ENCODE assay signal across 1 cellular context in the genomic region with DNA sequence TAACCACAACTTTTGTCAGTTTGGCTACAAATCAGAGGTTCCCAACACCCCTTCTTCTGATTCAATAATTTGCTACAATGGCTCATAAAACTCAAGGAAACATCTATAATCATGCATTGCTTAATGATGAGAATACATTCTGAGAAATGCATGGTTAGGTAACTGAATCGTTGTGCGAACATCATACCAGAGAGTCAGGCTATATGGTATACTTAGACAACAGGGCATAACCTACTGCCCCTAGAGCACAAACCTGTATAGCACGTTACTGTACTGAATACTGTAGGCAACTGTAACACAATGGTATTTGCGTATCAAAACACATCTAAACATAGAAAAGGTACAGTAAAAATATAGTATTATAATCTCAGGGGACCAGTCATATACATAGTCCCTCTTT.
TF ChIP-seq lines count a peak whose summit lies in the region.

No MANE protein-coding gene starts in this region.

TF ChIP-seq in GM23338, 12 proteins besides CTCF, POLR2A, EP300 and RAD21:
- TF ChIP-seq, protein P1, sequence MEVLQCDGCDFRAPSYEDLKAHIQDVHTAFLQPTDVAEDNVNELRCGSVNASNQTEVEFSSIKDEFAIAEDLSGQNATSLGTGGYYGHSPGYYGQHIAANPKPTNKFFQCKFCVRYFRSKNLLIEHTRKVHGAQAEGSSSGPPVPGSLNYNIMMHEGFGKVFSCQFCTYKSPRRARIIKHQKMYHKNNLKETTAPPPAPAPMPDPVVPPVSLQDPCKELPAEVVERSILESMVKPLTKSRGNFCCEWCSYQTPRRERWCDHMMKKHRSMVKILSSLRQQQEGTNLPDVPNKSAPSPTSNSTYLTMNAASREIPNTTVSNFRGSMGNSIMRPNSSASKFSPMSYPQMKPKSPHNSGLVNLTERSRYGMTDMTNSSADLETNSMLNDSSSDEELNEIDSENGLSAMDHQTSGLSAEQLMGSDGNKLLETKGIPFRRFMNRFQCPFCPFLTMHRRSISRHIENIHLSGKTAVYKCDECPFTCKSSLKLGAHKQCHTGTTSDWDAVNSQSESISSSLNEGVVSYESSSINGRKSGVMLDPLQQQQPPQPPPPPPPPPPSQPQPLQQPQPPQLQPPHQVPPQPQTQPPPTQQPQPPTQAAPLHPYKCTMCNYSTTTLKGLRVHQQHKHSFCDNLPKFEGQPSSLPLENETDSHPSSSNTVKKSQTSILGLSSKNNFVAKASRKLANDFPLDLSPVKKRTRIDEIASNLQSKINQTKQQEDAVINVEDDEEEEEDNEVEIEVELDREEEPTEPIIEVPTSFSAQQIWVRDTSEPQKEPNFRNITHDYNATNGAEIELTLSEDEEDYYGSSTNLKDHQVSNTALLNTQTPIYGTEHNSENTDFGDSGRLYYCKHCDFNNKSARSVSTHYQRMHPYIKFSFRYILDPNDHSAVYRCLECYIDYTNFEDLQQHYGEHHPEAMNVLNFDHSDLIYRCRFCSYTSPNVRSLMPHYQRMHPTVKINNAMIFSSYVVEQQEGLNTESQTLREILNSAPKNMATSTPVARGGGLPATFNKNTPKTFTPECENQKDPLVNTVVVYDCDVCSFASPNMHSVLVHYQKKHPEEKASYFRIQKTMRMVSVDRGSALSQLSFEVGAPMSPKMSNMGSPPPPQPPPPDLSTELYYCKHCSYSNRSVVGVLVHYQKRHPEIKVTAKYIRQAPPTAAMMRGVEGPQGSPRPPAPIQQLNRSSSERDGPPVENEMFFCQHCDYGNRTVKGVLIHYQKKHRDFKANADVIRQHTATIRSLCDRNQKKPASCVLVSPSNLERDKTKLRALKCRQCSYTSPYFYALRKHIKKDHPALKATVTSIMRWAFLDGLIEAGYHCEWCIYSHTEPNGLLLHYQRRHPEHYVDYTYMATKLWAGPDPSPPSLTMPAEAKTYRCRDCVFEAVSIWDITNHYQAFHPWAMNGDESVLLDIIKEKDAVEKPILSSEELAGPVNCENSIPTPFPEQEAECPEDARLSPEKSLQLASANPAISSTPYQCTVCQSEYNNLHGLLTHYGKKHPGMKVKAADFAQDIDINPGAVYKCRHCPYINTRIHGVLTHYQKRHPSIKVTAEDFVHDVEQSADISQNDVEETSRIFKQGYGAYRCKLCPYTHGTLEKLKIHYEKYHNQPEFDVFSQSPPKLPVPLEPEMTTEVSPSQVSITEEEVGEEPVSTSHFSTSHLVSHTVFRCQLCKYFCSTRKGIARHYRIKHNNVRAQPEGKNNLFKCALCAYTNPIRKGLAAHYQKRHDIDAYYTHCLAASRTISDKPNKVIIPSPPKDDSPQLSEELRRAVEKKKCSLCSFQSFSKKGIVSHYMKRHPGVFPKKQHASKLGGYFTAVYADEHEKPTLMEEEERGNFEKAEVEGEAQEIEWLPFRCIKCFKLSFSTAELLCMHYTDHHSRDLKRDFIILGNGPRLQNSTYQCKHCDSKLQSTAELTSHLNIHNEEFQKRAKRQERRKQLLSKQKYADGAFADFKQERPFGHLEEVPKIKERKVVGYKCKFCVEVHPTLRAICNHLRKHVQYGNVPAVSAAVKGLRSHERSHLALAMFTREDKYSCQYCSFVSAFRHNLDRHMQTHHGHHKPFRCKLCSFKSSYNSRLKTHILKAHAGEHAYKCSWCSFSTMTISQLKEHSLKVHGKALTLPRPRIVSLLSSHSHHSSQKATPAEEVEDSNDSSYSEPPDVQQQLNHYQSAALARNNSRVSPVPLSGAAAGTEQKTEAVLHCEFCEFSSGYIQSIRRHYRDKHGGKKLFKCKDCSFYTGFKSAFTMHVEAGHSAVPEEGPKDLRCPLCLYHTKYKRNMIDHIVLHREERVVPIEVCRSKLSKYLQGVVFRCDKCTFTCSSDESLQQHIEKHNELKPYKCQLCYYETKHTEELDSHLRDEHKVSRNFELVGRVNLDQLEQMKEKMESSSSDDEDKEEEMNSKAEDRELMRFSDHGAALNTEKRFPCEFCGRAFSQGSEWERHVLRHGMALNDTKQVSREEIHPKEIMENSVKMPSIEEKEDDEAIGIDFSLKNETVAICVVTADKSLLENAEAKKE (CRISPR knock-in tag; IDR thresholded peaks at IDR 0.05): no peak
- no peak for TF ChIP-seq CREB1 (CRISPR knock-in tag; IDR thresholded peaks at IDR 0.05; ENCODE audit: low read depth)
- no peak for TF ChIP-seq ZNF331 (CRISPR knock-in tag; IDR thresholded peaks at IDR 0.05; ENCODE audit: low read depth)
- no peak for TF ChIP-seq EZH2phosphoT487 (IDR thresholded peaks at IDR 0.05; ENCODE audit: unreplicated experiment)
- no peak for TF ChIP-seq NANOG (IDR thresholded peaks at IDR 0.05; ENCODE audit: borderline replicate concordance)
- TF ChIP-seq POLR2AphosphoS5 (IDR thresholded peaks at IDR 0.05; ENCODE audit: low read depth): no peak
- TF ChIP-seq ZNF114 (CRISPR knock-in tag; IDR thresholded peaks at IDR 0.05): no peak
- TF ChIP-seq JUNB (IDR thresholded peaks at IDR 0.05; ENCODE audit: unreplicated experiment): no peak
- TF ChIP-seq STAT1 (IDR thresholded peaks at IDR 0.05; ENCODE audit: unreplicated experiment): no peak
- TF ChIP-seq, protein P2, sequence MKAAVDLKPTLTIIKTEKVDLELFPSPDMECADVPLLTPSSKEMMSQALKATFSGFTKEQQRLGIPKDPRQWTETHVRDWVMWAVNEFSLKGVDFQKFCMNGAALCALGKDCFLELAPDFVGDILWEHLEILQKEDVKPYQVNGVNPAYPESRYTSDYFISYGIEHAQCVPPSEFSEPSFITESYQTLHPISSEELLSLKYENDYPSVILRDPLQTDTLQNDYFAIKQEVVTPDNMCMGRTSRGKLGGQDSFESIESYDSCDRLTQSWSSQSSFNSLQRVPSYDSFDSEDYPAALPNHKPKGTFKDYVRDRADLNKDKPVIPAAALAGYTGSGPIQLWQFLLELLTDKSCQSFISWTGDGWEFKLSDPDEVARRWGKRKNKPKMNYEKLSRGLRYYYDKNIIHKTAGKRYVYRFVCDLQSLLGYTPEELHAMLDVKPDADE (IDR thresholded peaks at IDR 0.05): no peak
- TF ChIP-seq EZH2 (IDR thresholded peaks at IDR 0.05; ENCODE audit: low read depth, unreplicated experiment): no peak
- TF ChIP-seq, protein P3, sequence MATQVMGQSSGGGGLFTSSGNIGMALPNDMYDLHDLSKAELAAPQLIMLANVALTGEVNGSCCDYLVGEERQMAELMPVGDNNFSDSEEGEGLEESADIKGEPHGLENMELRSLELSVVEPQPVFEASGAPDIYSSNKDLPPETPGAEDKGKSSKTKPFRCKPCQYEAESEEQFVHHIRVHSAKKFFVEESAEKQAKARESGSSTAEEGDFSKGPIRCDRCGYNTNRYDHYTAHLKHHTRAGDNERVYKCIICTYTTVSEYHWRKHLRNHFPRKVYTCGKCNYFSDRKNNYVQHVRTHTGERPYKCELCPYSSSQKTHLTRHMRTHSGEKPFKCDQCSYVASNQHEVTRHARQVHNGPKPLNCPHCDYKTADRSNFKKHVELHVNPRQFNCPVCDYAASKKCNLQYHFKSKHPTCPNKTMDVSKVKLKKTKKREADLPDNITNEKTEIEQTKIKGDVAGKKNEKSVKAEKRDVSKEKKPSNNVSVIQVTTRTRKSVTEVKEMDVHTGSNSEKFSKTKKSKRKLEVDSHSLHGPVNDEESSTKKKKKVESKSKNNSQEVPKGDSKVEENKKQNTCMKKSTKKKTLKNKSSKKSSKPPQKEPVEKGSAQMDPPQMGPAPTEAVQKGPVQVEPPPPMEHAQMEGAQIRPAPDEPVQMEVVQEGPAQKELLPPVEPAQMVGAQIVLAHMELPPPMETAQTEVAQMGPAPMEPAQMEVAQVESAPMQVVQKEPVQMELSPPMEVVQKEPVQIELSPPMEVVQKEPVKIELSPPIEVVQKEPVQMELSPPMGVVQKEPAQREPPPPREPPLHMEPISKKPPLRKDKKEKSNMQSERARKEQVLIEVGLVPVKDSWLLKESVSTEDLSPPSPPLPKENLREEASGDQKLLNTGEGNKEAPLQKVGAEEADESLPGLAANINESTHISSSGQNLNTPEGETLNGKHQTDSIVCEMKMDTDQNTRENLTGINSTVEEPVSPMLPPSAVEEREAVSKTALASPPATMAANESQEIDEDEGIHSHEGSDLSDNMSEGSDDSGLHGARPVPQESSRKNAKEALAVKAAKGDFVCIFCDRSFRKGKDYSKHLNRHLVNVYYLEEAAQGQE (IDR thresholded peaks at IDR 0.05; ENCODE audit: unreplicated experiment): no peak
